In the genomic region with DNA sequence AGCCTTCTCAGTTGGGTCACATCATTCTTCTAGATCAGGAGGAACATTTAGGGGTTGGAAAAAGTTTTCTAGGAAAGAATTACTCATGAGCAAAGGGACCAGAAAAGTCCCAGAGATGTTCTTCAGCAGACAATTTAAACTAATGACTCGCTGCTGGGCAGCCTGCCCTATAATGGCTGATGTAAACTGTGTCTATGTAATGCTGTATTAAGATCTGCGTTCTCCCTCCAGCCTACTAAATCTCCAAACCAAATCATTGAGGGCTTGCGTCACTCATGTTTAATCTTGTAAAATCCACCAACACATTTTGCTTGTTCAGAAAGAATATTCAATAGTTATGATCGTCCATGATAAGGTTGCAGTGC, we compare ENCODE assay signal across 9 cellular contexts.
A peak's percentile ranks its signal among the peaks of the same experiment; 100 is the strongest.
DNase-seq lines count a peak whose midpoint lies in the region; ATAC-seq and TF ChIP-seq lines count a peak whose summit lies in the region.
"Had no signal": no experiment of that assay in that cellular context is flagged by ENCODE, and none has a peak within 500 bp of the region (broad histone marks: within the 10 kb centered on the region; RNA-seq: fewer than 3 reads in every experiment).

No MANE protein-coding gene starts in this region.

- H3K9me3 ChIP-seq in AG04450 (ENCODE audit: control insufficient read depth, insufficient read depth, low read length) (no peaks in the 10 kb centered on the region), lower lobe of right lung (no peaks in the 10 kb centered on the region)

- DNase-seq in AG04450 (ENCODE audit: low read depth, low spot score), result peak; percentile 81
- peak; percentile 53 for DNase-seq in amniotic epithelial cell (ENCODE audit: low read depth)
- DNase-seq in lower lobe of right lung, result no peak
- DNase-seq in NCI-H187 (lab: John Stamatoyannopoulos, UW), result no peak
- no peak for DNase-seq in ureter (ENCODE audit: low spot score)
- no peak for DNase-seq in HT-29 (ENCODE audit: low spot score)
- DNase-seq: effector CD8-positive, alpha-beta T cell had no signal

- POLR2A ChIA-PET in AG04450 (lab: Yijun Ruan, JAX), result no interaction called here

- intact Hi-C loops in lower lobe of right lung (cut with DNase I), result no loop called here

- CTCF ChIA-PET in AG04450 (lab: Charles Lee), result interaction anchor here (0.6 to 5.2 kb wide), 2 partner anchors 38 to 253 kb away, joined by 5 to 25 read pairs; no protein-coding TSS in a partner anchor

- H3K27me3 ChIP-seq in AG04450 (ENCODE audit: control insufficient read depth, insufficient read depth, low read length), result no peaks in the 10 kb centered on the region
- no peaks in the 10 kb centered on the region for H3K27me3 ChIP-seq in lower lobe of right lung (ENCODE audit: low read depth)

- no peak for TF ChIP-seq CTCF in AG04450 (IDR thresholded peaks at IDR 0.05; ENCODE audit: low read depth, low read length)
- TF ChIP-seq CTCF in lower lobe of right lung (IDR thresholded peaks at IDR 0.05), result no peak

- H3K27ac ChIP-seq in AG04450 (ENCODE audit: low read depth, low read length) (peak overlapping the region; percentile 92), lower lobe of right lung (peak overlapping the region; percentile 53)

- no peaks in the 10 kb centered on the region for H3K36me3 ChIP-seq in lower lobe of right lung

- H3K4me3 ChIP-seq in AG04450 (ENCODE audit: low read depth, low read length), result no peak overlapping the region
- no peak overlapping the region for H3K4me3 ChIP-seq in lower lobe of right lung

- peak; percentile 18 for ATAC-seq in HG02610 (IDR thresholded peaks at IDR 0.05; ENCODE audit: unreplicated experiment)
- peak in 1 of 2 donors; percentile 29 for ATAC-seq in lower lobe of right lung
- ATAC-seq in HG02798 (IDR thresholded peaks at IDR 0.05; ENCODE audit: poor library complexity, unreplicated experiment), result no peak

- H3K4me1 ChIP-seq in lower lobe of right lung, result peaks cover 46% of the 10 kb centered on the region

Comparison
In these comparisons a context has a peak if more than half of its experiments do, and no peak if none do; other contexts are left out.
1. DNase-seq: peak in AG04450 (single experiment) and amniotic epithelial cell (single experiment); none in lower lobe of right lung (single experiment), NCI-H187 (0 of 2), ureter (single experiment) and HT-29 (single experiment).